Comparison of ENCODE assay signal across 1 cellular context in the genomic region with DNA sequence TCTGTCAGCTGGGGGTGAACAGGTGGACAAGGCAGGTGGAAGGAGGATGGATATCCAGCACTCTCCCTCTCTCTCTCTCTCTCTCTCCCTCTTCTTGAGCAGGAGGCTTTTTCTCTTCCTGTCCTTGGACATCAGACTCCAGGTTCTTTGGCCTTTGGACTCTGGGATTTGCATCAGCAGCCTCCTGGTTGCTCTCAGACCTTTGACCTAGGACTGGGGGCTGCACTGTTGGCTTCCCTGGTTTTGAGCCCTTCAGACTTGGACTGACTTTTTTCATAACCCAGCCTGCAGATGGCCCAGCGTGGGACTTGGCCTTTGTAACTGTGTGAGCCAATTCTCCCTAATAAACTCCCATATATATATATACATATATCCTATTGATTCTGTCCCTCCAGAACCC.
TF ChIP-seq lines count a peak whose summit lies in the region.

No MANE protein-coding gene starts in this region.

TF ChIP-seq in liver, 16 proteins besides CTCF, POLR2A, EP300 and RAD21 (continued from another document):
- TF ChIP-seq, protein P1, sequence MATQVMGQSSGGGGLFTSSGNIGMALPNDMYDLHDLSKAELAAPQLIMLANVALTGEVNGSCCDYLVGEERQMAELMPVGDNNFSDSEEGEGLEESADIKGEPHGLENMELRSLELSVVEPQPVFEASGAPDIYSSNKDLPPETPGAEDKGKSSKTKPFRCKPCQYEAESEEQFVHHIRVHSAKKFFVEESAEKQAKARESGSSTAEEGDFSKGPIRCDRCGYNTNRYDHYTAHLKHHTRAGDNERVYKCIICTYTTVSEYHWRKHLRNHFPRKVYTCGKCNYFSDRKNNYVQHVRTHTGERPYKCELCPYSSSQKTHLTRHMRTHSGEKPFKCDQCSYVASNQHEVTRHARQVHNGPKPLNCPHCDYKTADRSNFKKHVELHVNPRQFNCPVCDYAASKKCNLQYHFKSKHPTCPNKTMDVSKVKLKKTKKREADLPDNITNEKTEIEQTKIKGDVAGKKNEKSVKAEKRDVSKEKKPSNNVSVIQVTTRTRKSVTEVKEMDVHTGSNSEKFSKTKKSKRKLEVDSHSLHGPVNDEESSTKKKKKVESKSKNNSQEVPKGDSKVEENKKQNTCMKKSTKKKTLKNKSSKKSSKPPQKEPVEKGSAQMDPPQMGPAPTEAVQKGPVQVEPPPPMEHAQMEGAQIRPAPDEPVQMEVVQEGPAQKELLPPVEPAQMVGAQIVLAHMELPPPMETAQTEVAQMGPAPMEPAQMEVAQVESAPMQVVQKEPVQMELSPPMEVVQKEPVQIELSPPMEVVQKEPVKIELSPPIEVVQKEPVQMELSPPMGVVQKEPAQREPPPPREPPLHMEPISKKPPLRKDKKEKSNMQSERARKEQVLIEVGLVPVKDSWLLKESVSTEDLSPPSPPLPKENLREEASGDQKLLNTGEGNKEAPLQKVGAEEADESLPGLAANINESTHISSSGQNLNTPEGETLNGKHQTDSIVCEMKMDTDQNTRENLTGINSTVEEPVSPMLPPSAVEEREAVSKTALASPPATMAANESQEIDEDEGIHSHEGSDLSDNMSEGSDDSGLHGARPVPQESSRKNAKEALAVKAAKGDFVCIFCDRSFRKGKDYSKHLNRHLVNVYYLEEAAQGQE (IDR thresholded peaks at IDR 0.05): no peak
- peak; percentile 89 to 97 for TF ChIP-seq HNF4A (conservative IDR thresholded peaks at IDR 0.05)
- peak; percentile 42 for TF ChIP-seq SP1 (IDR thresholded peaks at IDR 0.05)
- no peak for TF ChIP-seq GABPA (IDR thresholded peaks at IDR 0.05 in 1 of 2, conservative IDR thresholded peaks at IDR 0.05 in 1 of 2)
- TF ChIP-seq EGR1 (IDR thresholded peaks at IDR 0.05; ENCODE audit: low read depth in 2 of 2): no peak
- no peak for TF ChIP-seq FOXA1 (IDR thresholded peaks at IDR 0.05)
- TF ChIP-seq, protein P2, sequence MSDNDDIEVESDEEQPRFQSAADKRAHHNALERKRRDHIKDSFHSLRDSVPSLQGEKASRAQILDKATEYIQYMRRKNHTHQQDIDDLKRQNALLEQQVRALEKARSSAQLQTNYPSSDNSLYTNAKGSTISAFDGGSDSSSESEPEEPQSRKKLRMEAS (IDR thresholded peaks at IDR 0.05): no peak
- no peak for TF ChIP-seq YY1 (IDR thresholded peaks at IDR 0.05)
- TF ChIP-seq, protein P3, sequence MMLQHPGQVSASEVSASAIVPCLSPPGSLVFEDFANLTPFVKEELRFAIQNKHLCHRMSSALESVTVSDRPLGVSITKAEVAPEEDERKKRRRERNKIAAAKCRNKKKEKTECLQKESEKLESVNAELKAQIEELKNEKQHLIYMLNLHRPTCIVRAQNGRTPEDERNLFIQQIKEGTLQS (IDR thresholded peaks at IDR 0.05): peak; percentile 61
- peak; percentile 47 to 65 for TF ChIP-seq RXRA (IDR thresholded peaks at IDR 0.05)
- TF ChIP-seq NR2F2 (IDR thresholded peaks at IDR 0.05): peak; percentile 47
